Comparison of ENCODE assay signal across 17 cellular contexts in genomic region chr17:33370384-33370783, GRCh38.
DNase-seq lines count a peak whose midpoint lies in the region; TF ChIP-seq lines count a peak whose summit lies in the region.
"Had no signal": no experiment of that assay in that cellular context is flagged by ENCODE, and none has a peak within 500 bp of the region (broad histone marks: within the 10 kb centered on the region; RNA-seq: fewer than 3 reads in every experiment).

No MANE protein-coding gene starts in this region.

- no peaks in the 10 kb centered on the region for H3K4me1 ChIP-seq in smooth muscle cell (ENCODE audit: low read depth)
- no peaks in the 10 kb centered on the region for H3K4me1 ChIP-seq in PC-9 (replicated peaks; ENCODE audit: insufficient read depth)
- H3K4me1 ChIP-seq: HAP-1 had no signal

- no peak overlapping the region for H2AFZ ChIP-seq in smooth muscle cell (ENCODE audit: low read depth)
- H2AFZ ChIP-seq in PC-9: no peak overlapping the region

- no peaks in the 10 kb centered on the region for H3K36me3 ChIP-seq in H7 (replicated peaks; ENCODE audit: control insufficient read depth, insufficient read depth, low read length)
- H3K36me3 ChIP-seq in smooth muscle cell (ENCODE audit: low read depth): no peaks in the 10 kb centered on the region
- no peaks in the 10 kb centered on the region for H3K36me3 ChIP-seq in PC-9 (ENCODE audit: low read depth)
- H3K36me3 ChIP-seq in brain microvascular endothelial cell (replicated peaks): no peaks in the 10 kb centered on the region
- H3K36me3 ChIP-seq: BLaER1 treated with 17β-estradiol and CSF1 and Interleukin-3, amounts not matched to agents 10 nM and 100 nM; HAP-1 had no signal

- in situ Hi-C loops in brain microvascular endothelial cell (cut with HindIII; ENCODE audit: low pct_ligation_motif_present, low sequenced_read_pairs): no loop called here
- in situ Hi-C loops in KBM-7 (cut with MboI; ENCODE audit: low pct_unique_long_range_greater_than_20kb, low sequenced_read_pairs): no loop called here

- H3K27me3 ChIP-seq in H7 (ENCODE audit: control insufficient read depth, insufficient read depth, low read length): no peaks in the 10 kb centered on the region
- H3K27me3 ChIP-seq in smooth muscle cell (ENCODE audit: low read depth): no peaks in the 10 kb centered on the region
- 0 out of 2 replicates have a peak, but pooled peaks cover 4% of the 10 kb centered on the region for H3K27me3 ChIP-seq in PC-9 (ENCODE audit: insufficient read depth, low read depth)
- no peaks in the 10 kb centered on the region for H3K27me3 ChIP-seq in brain microvascular endothelial cell (replicated peaks)
- H3K27me3 ChIP-seq: BLaER1 treated with 17β-estradiol and CSF1 and Interleukin-3, amounts not matched to agents 10 nM and 100 nM had no signal

- H3K27ac Mint-ChIP-seq in chondrocyte (ENCODE audit: unreplicated experiment): peak overlapping the region; percentile 22
- H3K27ac Mint-ChIP-seq: CD4-positive, CD25-positive, alpha-beta regulatory T cell had no signal

- POLR2A ChIA-PET in PC-9 (lab: Charles Lee; ENCODE audit: unreplicated experiment): no interaction called here

- no peak overlapping the region for H3K9ac ChIP-seq in smooth muscle cell (ENCODE audit: low read depth)
- H3K9ac ChIP-seq: BLaER1 treated with 17β-estradiol and CSF1 and Interleukin-3, amounts not matched to agents 10 nM and 100 nM had no signal

- TF ChIP-seq CTCF in chondrocyte (IDR thresholded peaks at IDR 0.05) (no peak), smooth muscle cell (IDR thresholded peaks at IDR 0.05; ENCODE audit: borderline replicate concordance, insufficient read depth, poor library complexity, severe bottlenecking) (no peak), PC-9 (conservative IDR thresholded peaks at IDR 0.05) (no peak), brain microvascular endothelial cell (IDR thresholded peaks at IDR 0.05; ENCODE audit: low read depth, low read length, missing control alignments) (no peak)

- 35% methylated on average over 1 of the region's 1 CpG for WGBS in smooth muscle cell (ENCODE audit: low lambda C conversion rate)

- H3K79me2 ChIP-seq in smooth muscle cell (ENCODE audit: low read depth) (no peaks in the 10 kb centered on the region), PC-9 (ENCODE audit: low read depth) (no peaks in the 10 kb centered on the region)

- peaks cover 10% of the 10 kb centered on the region for H3K9me3 Mint-ChIP-seq in chondrocyte (ENCODE audit: low read depth)

- H3K9me3 ChIP-seq in smooth muscle cell (replicated peaks; ENCODE audit: low read depth): no peaks in the 10 kb centered on the region
- H3K9me3 ChIP-seq in PC-9 (ENCODE audit: insufficient read depth, low read depth): no peaks in the 10 kb centered on the region
- H3K9me3 ChIP-seq: HAP-1 had no signal

- no peaks in the 10 kb centered on the region for H3K4me1 Mint-ChIP-seq in chondrocyte (ENCODE audit: low read depth)

- H3K4me2 ChIP-seq in smooth muscle cell (no peak overlapping the region), PC-9 (no peak overlapping the region)

- no peaks in the 10 kb centered on the region for H3K36me3 Mint-ChIP-seq in chondrocyte (ENCODE audit: low read depth)
- H3K36me3 Mint-ChIP-seq: CD4-positive, CD25-positive, alpha-beta regulatory T cell had no signal

- no peak overlapping the region for H3K4me3 Mint-ChIP-seq in chondrocyte (ENCODE audit: unreplicated experiment)
- H3K4me3 Mint-ChIP-seq: CD4-positive, CD25-positive, alpha-beta regulatory T cell had no signal

- no TSS peak for BruUV-seq in PC-9 (replicated peaks; lab: Mats Ljungman, UMichigan)

- CTCF ChIA-PET in PC-9 (lab: Charles Lee): no interaction called here

- no peaks in the 10 kb centered on the region for H3K27me3 Mint-ChIP-seq in chondrocyte (ENCODE audit: low read depth)

- H3K27ac ChIP-seq in smooth muscle cell (ENCODE audit: low read depth): peak overlapping the region; percentile 3
- H3K27ac ChIP-seq in PC-9: no peak overlapping the region
- no peak overlapping the region for H3K27ac ChIP-seq in brain microvascular endothelial cell
- H3K27ac ChIP-seq: BLaER1 treated with 17β-estradiol and CSF1 and Interleukin-3, amounts not matched to agents 10 nM and 100 nM; HL-60 had no signal

- H3K9me2 ChIP-seq in PC-9 (ENCODE audit: insufficient read depth): no peaks in the 10 kb centered on the region

- H4K20me1 ChIP-seq in smooth muscle cell (ENCODE audit: low read depth) (no peaks in the 10 kb centered on the region), PC-9 (ENCODE audit: insufficient read depth) (no peaks in the 10 kb centered on the region)
- H4K20me1 ChIP-seq: BLaER1 treated with 17β-estradiol and CSF1 and Interleukin-3, amounts not matched to agents 10 nM and 100 nM had no signal

- H3F3A ChIP-seq in smooth muscle cell (ENCODE audit: low read depth) (no peaks in the 10 kb centered on the region), PC-9 (ENCODE audit: insufficient read depth, low read depth) (no peaks in the 10 kb centered on the region)

- DNase-seq in H7: peak; percentile 46
- DNase-seq in chondrocyte (ENCODE audit: low spot score): no peak
- peak; percentile 41 for DNase-seq in iPS DF 4.7 (ENCODE audit: extremely low read depth, low spot score)
- DNase-seq in smooth muscle cell (lab: John Stamatoyannopoulos, UW; ENCODE audit: unreplicated experiment): no peak
- no peak for DNase-seq in PC-9
- DNase-seq in brain microvascular endothelial cell: no peak
- DNase-seq in NCI-H187 (lab: John Stamatoyannopoulos, UW): no peak
- DNase-seq in KBM-7: no peak
- DNase-seq: ACHN; Calu3; CD4-positive, CD25-positive, alpha-beta regulatory T cell; DMS 273 treated with DMSO at 0.1 percent for 48 hours; IMR-90 had no signal

- H3K4me3 ChIP-seq in H7 (ENCODE audit: insufficient read depth, low read depth, low read length): no peak overlapping the region
- no peak overlapping the region for H3K4me3 ChIP-seq in smooth muscle cell
- H3K4me3 ChIP-seq in PC-9: no peak overlapping the region
- no peak overlapping the region for H3K4me3 ChIP-seq in brain microvascular endothelial cell (ENCODE audit: low read depth, low read length)
- H3K4me3 ChIP-seq: BLaER1 treated with 17β-estradiol and CSF1 and Interleukin-3, amounts not matched to agents 10 nM and 100 nM; GM12878; HAP-1 had no signal

- intact Hi-C loops in PC-9 (cut with micrococcal nuclease; ENCODE audit: unreplicated experiment): no loop called here

Comparison
In these comparisons a context has a peak if more than half of its experiments do, and no peak if none do; other contexts are left out.
1. DNase-seq: peak in H7 (single experiment) and iPS DF 4.7 (single experiment); none in chondrocyte (single experiment), smooth muscle cell (single experiment), PC-9 (0 of 2), brain microvascular endothelial cell (single experiment), NCI-H187 (0 of 2) and KBM-7 (single experiment).